ENCODE assay signal across 18 cellular contexts in genomic region chr3:12149029-12149428, GRCh38. TPM values are rescaled to one million over a fixed set of nuclear protein-coding genes. Genes with fewer than 3 reads are reported as not detected.
DNase-seq lines count a peak whose midpoint lies in the region; ATAC-seq and TF ChIP-seq lines count a peak whose summit lies in the region.
"Had no signal": no experiment of that assay in that cellular context is flagged by ENCODE, and none has a peak within 500 bp of the region (broad histone marks: within the 10 kb centered on the region; RNA-seq: fewer than 3 reads in every experiment).

No MANE protein-coding gene starts in this region.

- H3K4me3 Mint-ChIP-seq in glutamatergic neuron (ENCODE audit: unreplicated experiment) (no peak overlapping the region), nephron progenitor cell (no peak overlapping the region)

- no peaks in the 10 kb centered on the region for H3K36me3 ChIP-seq in mucosa of descending colon (ENCODE audit: low read depth)
- H3K36me3 ChIP-seq in tibial artery: peaks cover 3 to 26% (median 18%) of the 10 kb centered on the region in 3 donors
- H3K36me3 ChIP-seq: HAP-1 had no signal

- ATAC-seq in Right ventricle myocardium superior (ENCODE audit: poor library complexity): no peak
- ATAC-seq in left ventricle myocardium superior: no peak
- ATAC-seq in mucosa of descending colon: peak; percentile 15

- H3K27ac Mint-ChIP-seq in glutamatergic neuron (ENCODE audit: unreplicated experiment) (peak overlapping the region; percentile 29), nephron progenitor cell (no peak overlapping the region)

- intact Hi-C loops in Right ventricle myocardium superior (cut with DNase I): loop anchor here (10.0 kb wide), 1 partner anchor 136 kb away; the partner anchor contains the start of gene PPARG
- intact Hi-C loops in left ventricle myocardium superior (cut with micrococcal nuclease): no loop called here
- intact Hi-C loops in mucosa of descending colon (cut with DNase I, micrococcal nuclease): no loop called here
- intact Hi-C loops in tibial artery (cut with DNase I; ENCODE audit: low total_unique reads): no loop called here

- H3K27me3 Mint-ChIP-seq in glutamatergic neuron (ENCODE audit: unreplicated experiment) (peaks cover 4% of the 10 kb centered on the region), nephron progenitor cell (ENCODE audit: low read depth, poor library complexity) (peaks cover 10% of the 10 kb centered on the region)

- no peak for TF ChIP-seq CTCF in glutamatergic neuron (IDR thresholded peaks at IDR 0.05; ENCODE audit: partially characterized antibody, unreplicated experiment)
- TF ChIP-seq CTCF in mucosa of descending colon (IDR thresholded peaks at IDR 0.05): no peak
- no peak for TF ChIP-seq CTCF in tibial artery (IDR thresholded peaks at IDR 0.05)
- TF ChIP-seq CTCF in nephron progenitor cell (IDR thresholded peaks at IDR 0.05): no peak

- H3K27ac ChIP-seq in tibial artery: peak overlapping the region; percentile 86 to 91
- H3K27ac ChIP-seq: C4-2B had no signal

- peaks cover 5% of the 10 kb centered on the region for H3K4me1 Mint-ChIP-seq in glutamatergic neuron (ENCODE audit: low read depth, unreplicated experiment)
- H3K4me1 Mint-ChIP-seq in nephron progenitor cell: peaks cover 17% of the 10 kb centered on the region

- DNase-seq in Right ventricle myocardium superior (peak; percentile 54), left ventricle myocardium superior (no peak), glutamatergic neuron (no peak), mucosa of descending colon (no peak), tibial artery (no peak), nephron progenitor cell (no peak)
- DNase-seq in stimulated activated CD4-positive, alpha-beta T cell treated with anti-CD3 and anti-CD28 coated beads, Interleukin-2, amount 100 ng/mL, for 48 hours: no peak
- no peak for DNase-seq in activated naive CD4-positive, alpha-beta T cell (lab: John Stamatoyannopoulos, UW)
- DNase-seq: Caco-2, IMR-90, Kasumi-1, NCI-H1417, NCI-H1930, NCI-H510A treated with DMSO at 0.1 percent for 48 hours had no signal

- peaks cover 6% of the 10 kb centered on the region for H3K9me3 Mint-ChIP-seq in glutamatergic neuron (ENCODE audit: unreplicated experiment)
- no peaks in the 10 kb centered on the region for H3K9me3 Mint-ChIP-seq in nephron progenitor cell

- H3K4me1 ChIP-seq in mucosa of descending colon (ENCODE audit: low read depth) (no peaks in the 10 kb centered on the region), tibial artery (peaks cover 5 to 58% (median 34%) of the 10 kb centered on the region in 4 donors)
- H3K4me1 ChIP-seq: HAP-1 had no signal

- H3K4me3 ChIP-seq in mucosa of descending colon (no peak overlapping the region), tibial artery (no peak overlapping the region)
- H3K4me3 ChIP-seq: HAP-1 had no signal

- no peaks in the 10 kb centered on the region for H3K27me3 ChIP-seq in tibial artery

- H3K36me3 Mint-ChIP-seq in glutamatergic neuron (ENCODE audit: unreplicated experiment) (no peaks in the 10 kb centered on the region), nephron progenitor cell (ENCODE audit: low read depth) (no peaks in the 10 kb centered on the region)

- H3K9me3 ChIP-seq in mucosa of descending colon (no peaks in the 10 kb centered on the region), tibial artery (no peaks in the 10 kb centered on the region)
- H3K9me3 ChIP-seq: Caco-2, HAP-1 had no signal

RNA-seq across cellular contexts. Expression of gene TIMP4, which starts 9.7 kb away (rescaled TPM):
- total RNA-seq in Right ventricle myocardium superior: 17.4 TPM
- total RNA-seq in left ventricle myocardium superior: 15.0 TPM
- not detected for total RNA-seq in glutamatergic neuron (ENCODE audit: unreplicated experiment)
- 1 to 10 TPM; 1.2 to 8.7 (median 3.6) TPM for total RNA-seq in mucosa of descending colon
- total RNA-seq: G401, OCI-LY7 had no signal
